8 cellular contexts compared by ENCODE assay signal in the genomic region with DNA sequence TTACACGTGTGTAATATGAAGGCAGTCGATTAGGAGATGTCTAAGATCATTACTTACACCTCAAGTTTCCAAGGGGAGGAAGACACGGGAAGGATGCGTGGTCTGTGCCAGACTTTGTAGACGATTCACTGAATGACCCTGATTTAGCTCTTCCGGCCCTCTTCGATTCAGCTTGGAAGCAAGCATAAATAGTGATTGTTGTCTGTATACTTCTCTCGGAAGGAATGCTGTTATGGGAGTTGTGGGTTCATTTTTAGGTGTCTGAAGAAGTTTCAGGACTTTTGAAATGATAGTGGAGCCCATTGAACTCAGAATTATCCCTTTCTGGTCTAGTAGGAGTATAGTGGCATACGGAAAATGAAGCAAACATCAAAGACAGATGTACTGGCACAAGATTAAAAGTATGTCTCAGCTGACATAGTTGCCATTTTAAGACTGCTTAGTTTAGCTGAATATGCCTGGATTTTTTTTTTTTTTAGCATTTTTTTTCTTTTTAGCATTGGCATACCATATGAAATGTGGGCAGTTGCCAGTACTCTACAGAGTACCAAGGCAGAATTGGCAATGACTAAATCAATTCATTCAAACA. TPM values are rescaled to one million over a fixed set of nuclear protein-coding genes. Genes with fewer than 3 reads are reported as not detected.
DNase-seq lines count a peak whose midpoint lies in the region; ATAC-seq and TF ChIP-seq lines count a peak whose summit lies in the region.

No MANE protein-coding gene starts in this region.

- H3K9me3 ChIP-seq in body of pancreas (no peaks in the 10 kb centered on the region), thyroid gland (no peaks in the 10 kb centered on the region)

- no peaks in the 10 kb centered on the region for H3K36me3 ChIP-seq in body of pancreas (replicated peaks in 1 of 2; ENCODE audit: insufficient read depth in 1 of 2, low read depth in 2 of 2)
- H3K36me3 ChIP-seq in thyroid gland: no peaks in the 10 kb centered on the region

- WGBS in body of pancreas, 2 donors: 0 to 2% methylated on average over 9 of the region's 9 CpGs
- 0% methylated on average over 9 of the region's 9 CpGs for WGBS in lower leg skin, 2 donors
- WGBS in thyroid gland, 2 donors: 0 to 1% methylated on average over 9 of the region's 9 CpGs

- DNase-seq in NOMO-1 treated with DMSO at 0.1 percent for 48 hours (lab: John Stamatoyannopoulos, UW; ENCODE audit: unreplicated experiment) (peak; percentile 54), NOMO-1 (lab: John Stamatoyannopoulos, UW; ENCODE audit: unreplicated experiment in 2 of 2) (no peak), HCEC 1CT (peak; percentile 2), NCI-H2227 treated with DMSO at 0.1 percent for 48 hours (lab: John Stamatoyannopoulos, UW) (peak; percentile 60), body of pancreas (peak in 1 of 4 donors; percentile 8), lower leg skin (ENCODE audit: low spot score in 2 of 2) (no peak), thyroid gland (no peak), mucosa of gallbladder (ENCODE audit: low spot score) (no peak)

- ATAC-seq in body of pancreas: no peak

- TF ChIP-seq CTCF in body of pancreas (IDR thresholded peaks at IDR 0.05) (no peak), lower leg skin (IDR thresholded peaks at IDR 0.05) (no peak), thyroid gland (IDR thresholded peaks at IDR 0.05) (no peak)

- intact Hi-C loops in body of pancreas (cut with DNase I) (no loop called here), lower leg skin (cut with DNase I; ENCODE audit: low total_unique reads) (no loop called here), thyroid gland (cut with DNase I) (loop anchor here (5.0 kb wide), 1 partner anchor 192 kb away; the partner anchor contains the start of gene COX18)

- H3K4me1 ChIP-seq in body of pancreas (peaks cover 34% of the 10 kb centered on the region), thyroid gland (peaks cover 19 to 31% of the 10 kb centered on the region in 2 donors)

- no peaks in the 10 kb centered on the region for H3K27me3 ChIP-seq in body of pancreas
- no peaks in the 10 kb centered on the region for H3K27me3 ChIP-seq in thyroid gland

- H3K4me3 ChIP-seq in body of pancreas (peak overlapping the region; percentile 61 to 71), lower leg skin (ENCODE audit: low read depth, poor library complexity, severe bottlenecking) (peak overlapping the region; percentile 98), thyroid gland (replicated peaks in 1 of 3) (peak overlapping the region; percentile 19 to 97 (median 90))

- TF ChIP-seq POLR2A in body of pancreas (IDR thresholded peaks at IDR 0.05) (no peak), lower leg skin (IDR thresholded peaks at IDR 0.05) (no peak), thyroid gland (IDR thresholded peaks at IDR 0.05) (no peak)

- H3K27ac ChIP-seq in body of pancreas (peak overlapping the region; percentile 98 to 100 (median 99)), thyroid gland (peak overlapping the region; percentile 94 to 98 (median 97))

RNA-seq across cellular contexts. Expression of gene ANKRD17, which starts 1.0 kb away (rescaled TPM):
- total RNA-seq in body of pancreas (10 to 100 TPM; 32.4 to 36.3 TPM), lower leg skin (10 to 100 TPM; 48.0 to 64.1 (median 57.0) TPM), thyroid gland (10 to 100 TPM; 46.8 to 74.6 (median 64.2) TPM), mucosa of gallbladder (60.8 TPM)

Comparison
In these comparisons a context has a peak if more than half of its experiments do, and no peak if none do; other contexts are left out.
1. DNase-seq: peak in NOMO-1 treated with DMSO at 0.1 percent for 48 hours (single experiment), HCEC 1CT (single experiment) and NCI-H2227 treated with DMSO at 0.1 percent for 48 hours (single experiment); none in NOMO-1 (0 of 2), lower leg skin (0 of 2), thyroid gland (0 of 2) and mucosa of gallbladder (single experiment).
2. Peak in every context shown above with its lines, with median percentiles within 50 percentile points of each other: H3K4me3 ChIP-seq.